In the genomic region with DNA sequence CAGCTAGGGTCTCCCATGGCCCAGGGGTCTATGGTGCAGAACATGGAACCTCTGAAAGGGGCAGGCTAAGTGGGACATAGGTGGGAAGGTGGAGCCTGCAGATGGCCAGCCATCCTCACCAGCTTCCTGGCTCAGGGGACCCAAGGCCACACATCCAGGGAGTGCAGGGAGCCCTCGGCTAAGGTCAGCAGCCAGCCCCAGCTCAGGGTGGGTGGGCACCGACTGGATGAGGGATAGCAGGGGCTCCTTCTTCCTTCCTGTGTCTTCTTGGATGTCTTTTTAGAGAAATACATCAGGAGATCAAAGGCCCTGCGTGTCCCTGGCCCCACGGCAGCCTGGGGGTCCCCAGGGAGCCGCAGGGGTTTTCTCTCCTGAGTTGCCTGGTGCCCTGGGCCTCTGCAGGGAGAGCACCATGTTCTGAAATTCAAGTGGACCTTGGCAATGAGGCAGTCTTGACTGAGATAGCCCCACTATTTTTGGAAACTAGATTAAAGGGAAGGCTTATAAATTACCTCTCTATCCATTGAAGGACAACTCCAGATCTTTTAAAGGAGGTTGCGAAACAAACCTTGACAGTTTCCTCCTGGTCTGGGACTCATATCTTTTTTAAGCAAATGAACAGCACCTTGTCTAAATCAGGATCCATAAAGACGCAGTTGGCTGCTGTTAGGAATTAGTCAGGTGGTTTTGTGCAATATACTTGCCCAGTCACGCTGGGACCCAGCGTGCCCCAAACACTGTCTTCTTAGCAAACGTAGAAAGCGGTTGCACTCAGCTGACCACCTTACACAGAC, we compare ENCODE assay signal across 14 cellular contexts.
DNase-seq lines count a peak whose midpoint lies in the region; ATAC-seq, FAIRE-seq and TF ChIP-seq lines count a peak whose summit lies in the region.
"Had no signal": no experiment of that assay in that cellular context is flagged by ENCODE, and none has a peak within 500 bp of the region (broad histone marks: within the 10 kb centered on the region; RNA-seq: fewer than 3 reads in every experiment).

No MANE protein-coding gene starts in this region.

- H3K27me3 Mint-ChIP-seq in glutamatergic neuron (ENCODE audit: unreplicated experiment), result peaks cover 6% of the 10 kb centered on the region
- H3K27me3 Mint-ChIP-seq in activated CD8-positive, alpha-beta T cell treated with anti-CD3 and anti-CD28 coated beads for 36 hours, result peaks cover 2% of the 10 kb centered on the region
- H3K27me3 Mint-ChIP-seq: progenitor cell of endocrine pancreas had no signal

- TF ChIP-seq POLR2A in prostate gland (IDR thresholded peaks at IDR 0.05), result no peak

- H3K4me3 ChIP-seq in BJ (ENCODE audit: low read depth, low read length) (no peak overlapping the region), RWPE2 (ENCODE audit: severe bottlenecking) (no peak overlapping the region), prostate gland (no peak overlapping the region), small intestine (ENCODE audit: low read depth in 1 of 2, low read length in 2 of 2) (no peak overlapping the region)

- peak; percentile 85 for ATAC-seq in RWPE2 (ENCODE audit: low read depth)
- ATAC-seq in activated CD8-positive, alpha-beta T cell treated with anti-CD3 and anti-CD28 coated beads for 36 hours, result no peak
- ATAC-seq: activated naive CD8-positive, alpha-beta T cell treated with anti-CD3 and anti-CD28 coated beads, Interleukin-2, amount 50 U/mL, for 24 hours had no signal

- H3K9me3 ChIP-seq in RWPE2 (ENCODE audit: severe bottlenecking) (no peaks in the 10 kb centered on the region), prostate gland (no peaks in the 10 kb centered on the region), small intestine (ENCODE audit: control insufficient read depth, low read depth) (no peaks in the 10 kb centered on the region)

- no peaks in the 10 kb centered on the region for H3K36me3 ChIP-seq in BJ (ENCODE audit: control insufficient read depth, insufficient read depth, low read length)
- H3K36me3 ChIP-seq in RWPE2 (ENCODE audit: low read depth), result no peaks in the 10 kb centered on the region
- H3K36me3 ChIP-seq in prostate gland, result no peaks in the 10 kb centered on the region
- H3K36me3 ChIP-seq in small intestine (ENCODE audit: control insufficient read depth in 2 of 2, insufficient read depth in 2 of 2, low read length in 2 of 2), result no peaks in the 10 kb centered on the region

- FAIRE-seq in small intestine (lab: Jason Lieb, UNC), result no peak
- FAIRE-seq: endothelial cell of umbilical vein had no signal

- H3K27me3 ChIP-seq in BJ (ENCODE audit: control insufficient read depth, insufficient read depth, low read length), result no peaks in the 10 kb centered on the region
- no peaks in the 10 kb centered on the region for H3K27me3 ChIP-seq in RWPE2 (ENCODE audit: insufficient read depth, poor library complexity, severe bottlenecking)
- H3K27me3 ChIP-seq in prostate gland (replicated peaks; ENCODE audit: insufficient read depth), result no peaks in the 10 kb centered on the region
- no peaks in the 10 kb centered on the region for H3K27me3 ChIP-seq in small intestine (ENCODE audit: control insufficient read depth in 2 of 2, insufficient read depth in 2 of 2, low read length in 2 of 2)

- POLR2A ChIA-PET in BJ (lab: Charles Lee), result no interaction called here
- POLR2A ChIA-PET in activated CD8-positive, alpha-beta T cell treated with anti-CD3 and anti-CD28 coated beads for 36 hours (lab: Charles Lee), result no interaction called here

- peak overlapping the region; percentile 26 for H3K4me3 Mint-ChIP-seq in glutamatergic neuron (ENCODE audit: unreplicated experiment)
- H3K4me3 Mint-ChIP-seq in activated CD8-positive, alpha-beta T cell treated with anti-CD3 and anti-CD28 coated beads for 36 hours, result no peak overlapping the region
- H3K4me3 Mint-ChIP-seq: activated naive CD8-positive, alpha-beta T cell treated with anti-CD3 and anti-CD28 coated beads, Interleukin-2, amount 50 U/mL, for 24 hours had no signal

- peaks cover 29% of the 10 kb centered on the region for H3K4me1 Mint-ChIP-seq in glutamatergic neuron (ENCODE audit: low read depth, unreplicated experiment)
- H3K4me1 Mint-ChIP-seq in activated CD8-positive, alpha-beta T cell treated with anti-CD3 and anti-CD28 coated beads for 36 hours (ENCODE audit: low read depth), result peaks cover 28% of the 10 kb centered on the region

- CTCF ChIA-PET in BJ (lab: Yijun Ruan, JAX), result interaction anchor here (0.6 kb wide), 1 partner anchor 392 kb away, joined by 3 read pairs; no protein-coding TSS in a partner anchor
- CTCF ChIA-PET in activated CD8-positive, alpha-beta T cell treated with anti-CD3 and anti-CD28 coated beads for 36 hours (lab: Charles Lee), result interaction anchor here (1.1 kb wide), 1 partner anchor 198 kb away, joined by 5 read pairs; no protein-coding TSS in a partner anchor

- DNase-seq in BJ (ENCODE audit: low read depth), result peak; percentile 36
- DNase-seq in RWPE2 (ENCODE audit: low spot score), result no peak
- no peak for DNase-seq in glutamatergic neuron
- peak; percentile 85 for DNase-seq in prostate gland (ENCODE audit: low spot score)
- DNase-seq in AG08395 (ENCODE audit: low spot score), result no peak
- no peak for DNase-seq in OCI-M2 (lab: John Stamatoyannopoulos, UW; ENCODE audit: unreplicated experiment)
- no peak for DNase-seq in small intestine
- no peak for DNase-seq in activated CD8-positive, alpha-beta T cell treated with anti-CD3 and anti-CD28 coated beads for 36 hours
- DNase-seq: activated CD4-positive, alpha-beta T cell treated with anti-CD3 and anti-CD28 coated beads, Interleukin-2, amount 50 U/mL, for 48 hours; activated naive CD8-positive, alpha-beta T cell treated with anti-CD3 and anti-CD28 coated beads, Interleukin-2, amount 50 U/mL, for 24 hours; GOT3; islet precursor cell had no signal

- 34% methylated on average over 10 of the region's 11 CpGs for WGBS in prostate gland
- 55 to 63% (median 62%) methylated on average over 11 of the region's 11 CpGs for WGBS in small intestine, 3 donors

- intact Hi-C loops in prostate gland (cut with DNase I), result loop anchor here (2.0 to 5.0 kb wide), 2 partner anchors 31 to 164 kb away; no protein-coding TSS in a partner anchor
- intact Hi-C loops in activated CD8-positive, alpha-beta T cell treated with anti-CD3 and anti-CD28 coated beads for 36 hours (cut with micrococcal nuclease), result no loop called here

- peak overlapping the region; percentile 91 for H3K27ac Mint-ChIP-seq in glutamatergic neuron (ENCODE audit: unreplicated experiment)
- H3K27ac Mint-ChIP-seq in activated CD8-positive, alpha-beta T cell treated with anti-CD3 and anti-CD28 coated beads for 36 hours, result no peak overlapping the region
- H3K27ac Mint-ChIP-seq: activated naive CD8-positive, alpha-beta T cell treated with anti-CD3 and anti-CD28 coated beads, Interleukin-2, amount 50 U/mL, for 24 hours; progenitor cell of endocrine pancreas had no signal

- H3K4me1 ChIP-seq in RWPE2 (ENCODE audit: insufficient read depth, poor library complexity, severe bottlenecking), result peaks cover 11% of the 10 kb centered on the region
- H3K4me1 ChIP-seq in prostate gland (replicated peaks), result no peaks in the 10 kb centered on the region
- H3K4me1 ChIP-seq in small intestine (ENCODE audit: control insufficient read depth in 2 of 2, insufficient read depth in 1 of 2, low read depth in 1 of 2, low read length in 1 of 2), result peaks cover 0 to 10% of the 10 kb centered on the region in 2 donors

- peak overlapping the region; percentile 17 for H3K27ac ChIP-seq in RWPE2 (ENCODE audit: poor library complexity, severe bottlenecking)
- peak overlapping the region; percentile 72 for H3K27ac ChIP-seq in prostate gland
- peak overlapping the region in 1 of 2 donors; percentile 56 for H3K27ac ChIP-seq in small intestine (ENCODE audit: low read depth in 1 of 2, low read length in 1 of 2)

- H3K36me3 Mint-ChIP-seq in glutamatergic neuron (ENCODE audit: unreplicated experiment), result no peaks in the 10 kb centered on the region
- H3K36me3 Mint-ChIP-seq in activated CD8-positive, alpha-beta T cell treated with anti-CD3 and anti-CD28 coated beads for 36 hours (ENCODE audit: low read depth), result no peaks in the 10 kb centered on the region

- H3K9me3 Mint-ChIP-seq in glutamatergic neuron (ENCODE audit: unreplicated experiment), result peaks cover 20% of the 10 kb centered on the region
- H3K9me3 Mint-ChIP-seq in activated CD8-positive, alpha-beta T cell treated with anti-CD3 and anti-CD28 coated beads for 36 hours, result no peaks in the 10 kb centered on the region

- no peak for TF ChIP-seq CTCF in BJ (IDR thresholded peaks at IDR 0.05; ENCODE audit: insufficient read depth, low read depth, low read length)
- no peak for TF ChIP-seq CTCF in RWPE2 (IDR thresholded peaks at IDR 0.05; ENCODE audit: poor library complexity, severe bottlenecking)
- TF ChIP-seq CTCF in glutamatergic neuron (IDR thresholded peaks at IDR 0.05; ENCODE audit: partially characterized antibody, unreplicated experiment), result no peak
- no peak for TF ChIP-seq CTCF in prostate gland (IDR thresholded peaks at IDR 0.05)
- no peak for TF ChIP-seq CTCF in activated CD8-positive, alpha-beta T cell treated with anti-CD3 and anti-CD28 coated beads for 36 hours (IDR thresholded peaks at IDR 0.05)

Comparison
In these comparisons a context has a peak if more than half of its experiments do, and no peak if none do; other contexts are left out.
1. DNase-seq: peak in BJ (single experiment) and prostate gland (single experiment); none in RWPE2 (single experiment), glutamatergic neuron (single experiment), AG08395 (single experiment), OCI-M2 (single experiment), small intestine (single experiment) and activated CD8-positive, alpha-beta T cell treated with anti-CD3 and anti-CD28 coated beads for 36 hours (single experiment).